In genomic region chr4:148288448-148288847, GRCh38 we compare ENCODE assay signal across 34 cellular contexts.
A peak's percentile ranks its signal among the peaks of the same experiment; 100 is the strongest.
DNase-seq lines count a peak whose midpoint lies in the region; ATAC-seq and TF ChIP-seq lines count a peak whose summit lies in the region.
"Had no signal": no experiment of that assay in that cellular context is flagged by ENCODE, and none has a peak within 500 bp of the region (broad histone marks: within the 10 kb centered on the region; RNA-seq: fewer than 3 reads in every experiment).

No MANE protein-coding gene starts in this region.

- H3K4me3 Mint-ChIP-seq in endodermal cell: no peak overlapping the region
- H3K4me3 Mint-ChIP-seq: activated CD4-positive, alpha-beta T cell treated with anti-CD3 and anti-CD28 coated beads, Interleukin-2, amount 10 ng/mL, durations not matched to agents 24 days and 14 days; activated CD8-positive, alpha-beta memory T cell treated with anti-CD3 and anti-CD28 coated beads, Interleukin-2, amount 10 ng/mL, durations not matched to agents 7 days and 5 days; activated T-cell treated with anti-CD3 and anti-CD28 coated beads, Interleukin-2, amount 50 U/mL, for 72 hours; B cell; CD8-positive, alpha-beta memory T cell; naive thymus-derived CD4-positive, alpha-beta T cell; stimulated activated naive CD8-positive, alpha-beta T cell treated with anti-CD3 and anti-CD28 coated beads, Interleukin-15, amount 100 ng/mL, for 72 hours had no signal

- H4K20me1 ChIP-seq in SK-N-SH (ENCODE audit: insufficient read depth): no peaks in the 10 kb centered on the region

- H3K9me3 Mint-ChIP-seq in endodermal cell: no peaks in the 10 kb centered on the region
- H3K9me3 Mint-ChIP-seq: activated CD4-positive, alpha-beta T cell treated with anti-CD3 and anti-CD28 coated beads, Interleukin-2, amount 10 ng/mL, durations not matched to agents 24 days and 14 days; activated T-cell treated with anti-CD3 and anti-CD28 coated beads, Interleukin-2, amount 50 U/mL, for 72 hours; CD8-positive, alpha-beta memory T cell; naive thymus-derived CD4-positive, alpha-beta T cell; stimulated activated naive CD8-positive, alpha-beta T cell treated with anti-CD3 and anti-CD28 coated beads, Interleukin-15, amount 100 ng/mL, for 72 hours had no signal

- no peaks in the 10 kb centered on the region for H3F3A ChIP-seq in SK-N-SH (replicated peaks; ENCODE audit: insufficient read depth)

- no peak for TF ChIP-seq POLR2A in stomach (IDR thresholded peaks at IDR 0.05)

- no peaks in the 10 kb centered on the region; the same call in 1 of the 2 replicates for H3K9me2 ChIP-seq in SK-N-SH

- no peak for TF ChIP-seq RAD21 in SK-N-SH (IDR thresholded peaks at IDR 0.05; ENCODE audit: low read length)

- 12% methylated on average over 3 of the region's 3 CpGs for WGBS in SK-N-SH (ENCODE audit: low lambda C conversion rate)
- 15 to 52% (median 22%) methylated on average over 3 of the region's 3 CpGs for WGBS in stomach, 5 donors
- WGBS in endodermal cell (ENCODE audit: insufficient coverage in 1 of 2, insufficient read length in 1 of 2), 2 experiments: 50 to 58% methylated on average over 2 to 3 of the region's 3 CpGs

- ATAC-seq in SK-N-SH treated with all-trans-retinoic acid at 6 μM for 48 hours: no peak
- ATAC-seq: activated CD8-positive, alpha-beta memory T cell treated with anti-CD3 and anti-CD28 coated beads, Interleukin-2, amount 10 ng/mL, durations not matched to agents 7 days and 5 days; activated T-cell treated with anti-CD3 and anti-CD28 coated beads, Interleukin-2, amount 50 U/mL, for 72 hours; left lung; naive thymus-derived CD4-positive, alpha-beta T cell; stimulated activated naive CD8-positive, alpha-beta T cell treated with anti-CD3 and anti-CD28 coated beads, Interleukin-15, amount 100 ng/mL, for 72 hours had no signal

- no peak overlapping the region for H3K27ac Mint-ChIP-seq in endodermal cell
- H3K27ac Mint-ChIP-seq: activated CD4-positive, alpha-beta T cell treated with anti-CD3 and anti-CD28 coated beads, Interleukin-2, amount 10 ng/mL, durations not matched to agents 24 days and 14 days; activated CD8-positive, alpha-beta memory T cell treated with anti-CD3 and anti-CD28 coated beads, Interleukin-2, amount 10 ng/mL, durations not matched to agents 7 days and 5 days; activated T-cell treated with anti-CD3 and anti-CD28 coated beads, Interleukin-2, amount 50 U/mL, for 72 hours; B cell; naive thymus-derived CD4-positive, alpha-beta T cell had no signal

- H3K4me3 ChIP-seq in SK-N-SH (ENCODE audit: low read depth in 2 of 2, low read length in 1 of 2): no peak overlapping the region
- H3K4me3 ChIP-seq in SJCRH30: no peak overlapping the region
- no peak overlapping the region for H3K4me3 ChIP-seq in left ventricle myocardium inferior
- H3K4me3 ChIP-seq in stomach: no peak overlapping the region
- no peak overlapping the region for H3K4me3 ChIP-seq in endodermal cell (ENCODE audit: low read length)
- no peak overlapping the region for H3K4me3 ChIP-seq in effector memory CD4-positive, alpha-beta T cell (ENCODE audit: insufficient read depth, low read depth, low read length, poor library complexity, severe bottlenecking)
- H3K4me3 ChIP-seq: breast epithelium, esophagus squamous epithelium, hepatocyte, left lung, PC-9, tibial artery had no signal

- no peaks in the 10 kb centered on the region for H3K9me3 ChIP-seq in SK-N-SH
- H3K9me3 ChIP-seq in SJCRH30 (replicated peaks): no peaks in the 10 kb centered on the region
- H3K9me3 ChIP-seq in left ventricle myocardium inferior (replicated peaks): no peaks in the 10 kb centered on the region
- no peaks in the 10 kb centered on the region for H3K9me3 ChIP-seq in stomach
- H3K9me3 ChIP-seq in endodermal cell (ENCODE audit: control insufficient read depth, low read length): no peaks in the 10 kb centered on the region
- H3K9me3 ChIP-seq in effector memory CD4-positive, alpha-beta T cell (ENCODE audit: control insufficient read depth, low read length): no peaks in the 10 kb centered on the region
- H3K9me3 ChIP-seq: breast epithelium, esophagus squamous epithelium, left lung, tibial artery had no signal

- H3K36me3 ChIP-seq in SK-N-SH (replicated peaks in 1 of 2; ENCODE audit: control insufficient read depth in 1 of 2, insufficient read depth in 2 of 2, low read length in 1 of 2) (no peaks in the 10 kb centered on the region), SJCRH30 (no peaks in the 10 kb centered on the region), left ventricle myocardium inferior (no peaks in the 10 kb centered on the region), stomach (no peaks in the 10 kb centered on the region), endodermal cell (ENCODE audit: control insufficient read depth, insufficient read depth, low read length) (no peaks in the 10 kb centered on the region)
- no peaks in the 10 kb centered on the region for H3K36me3 ChIP-seq in effector memory CD4-positive, alpha-beta T cell (ENCODE audit: control insufficient read depth, insufficient read depth, low read length)
- H3K36me3 ChIP-seq: breast epithelium, esophagus squamous epithelium, left lung, tibial artery, WERI-Rb-1 had no signal

- H3K4me2 ChIP-seq in SK-N-SH: no peak overlapping the region
- H3K4me2 ChIP-seq: hepatocyte, PC-9 had no signal

- no peak for TF ChIP-seq EP300 in SK-N-SH (IDR thresholded peaks at IDR 0.05; ENCODE audit: borderline replicate concordance in 1 of 2, low read depth in 1 of 2, low read length in 1 of 2)
- no peak for TF ChIP-seq EP300 in stomach (IDR thresholded peaks at IDR 0.05)

- POLR2A ChIA-PET in SK-N-SH (lab: Yijun Ruan, JAX): interaction anchor here (0.7 kb wide), 1 partner anchor 206 kb away, joined by 3 read pairs; no protein-coding TSS in a partner anchor

- DNase-seq in SK-N-SH: peak; percentile 16
- DNase-seq in SJCRH30: peak; percentile 24 to 52
- DNase-seq in left ventricle myocardium inferior: peak; percentile 55
- DNase-seq in stomach: peak; percentile 55
- no peak for DNase-seq in endodermal cell
- DNase-seq in SIG-M5 (lab: John Stamatoyannopoulos, UW): no peak
- DNase-seq in effector memory CD4-positive, alpha-beta T cell: no peak
- DNase-seq: activated CD4-positive, alpha-beta T cell treated with anti-CD3 and anti-CD28 coated beads, Interleukin-2, amount 10 ng/mL, durations not matched to agents 24 days and 14 days; activated CD8-positive, alpha-beta memory T cell treated with anti-CD3 and anti-CD28 coated beads, Interleukin-2, amount 10 ng/mL, durations not matched to agents 7 days and 5 days; activated naive CD4-positive, alpha-beta T cell; activated T-cell treated with anti-CD3 and anti-CD28 coated beads, Interleukin-2, amount 50 U/mL, for 72 hours; CD8-positive, alpha-beta memory T cell; cortex of kidney; esophagus squamous epithelium; foreskin melanocyte; GDM1; H7; IMR-90; left lung; naive thymus-derived CD4-positive, alpha-beta T cell; NCI-H1092 treated with DMSO at 0.1 percent for 48 hours; NCI-H187 treated with DMSO at 0.1 percent for 48 hours; NK-92 treated with Interleukin-12 subunit alpha and Interleukin-12 subunit beta, amount 100 ng/mL, for 24 hours; PC-9; SHP77; small intestine; stimulated activated naive CD8-positive, alpha-beta T cell treated with anti-CD3 and anti-CD28 coated beads, Interleukin-15, amount 100 ng/mL, for 72 hours; T1000; tibial artery; WERI-Rb-1 had no signal

- H3K4me1 ChIP-seq in SK-N-SH (ENCODE audit: control insufficient read depth in 1 of 2, insufficient read depth in 2 of 2, low read depth in 1 of 2, low read length in 1 of 2) (peaks cover 0 to 36% of the 10 kb centered on the region in 2 experiments; a peak in 2 of 4 replicates), SJCRH30 (peaks cover 6% of the 10 kb centered on the region; the same call in 1 of the 2 replicates), left ventricle myocardium inferior (peaks cover 69% of the 10 kb centered on the region), stomach (peaks cover 5 to 60% (median 38%) of the 10 kb centered on the region in 4 donors), endodermal cell (ENCODE audit: control insufficient read depth, insufficient read depth, low read length) (no peaks in the 10 kb centered on the region)
- H3K4me1 ChIP-seq in effector memory CD4-positive, alpha-beta T cell (ENCODE audit: control insufficient read depth, insufficient read depth, low read length, poor library complexity, severe bottlenecking): no peaks in the 10 kb centered on the region
- H3K4me1 ChIP-seq: breast epithelium had no signal

- TF ChIP-seq CTCF in SK-N-SH (IDR thresholded peaks at IDR 0.05) (no peak), left ventricle myocardium inferior (IDR thresholded peaks at IDR 0.05; ENCODE audit: borderline replicate concordance) (no peak), stomach (IDR thresholded peaks at IDR 0.05) (no peak), endodermal cell (conservative IDR thresholded peaks at IDR 0.05) (no peak)

- intact Hi-C loops in left ventricle myocardium inferior (cut with micrococcal nuclease): no loop called here
- intact Hi-C loops in stomach (cut with DNase I; ENCODE audit: low total_unique reads): no loop called here

- no peaks in the 10 kb centered on the region for H3K36me3 Mint-ChIP-seq in endodermal cell (ENCODE audit: low read depth)
- H3K36me3 Mint-ChIP-seq: activated CD8-positive, alpha-beta memory T cell treated with anti-CD3 and anti-CD28 coated beads, Interleukin-2, amount 10 ng/mL, durations not matched to agents 7 days and 5 days; CD8-positive, alpha-beta memory T cell had no signal

- CTCF ChIA-PET in SK-N-SH (lab: Yijun Ruan, JAX): no interaction called here

- no peak overlapping the region for H3K9ac ChIP-seq in SK-N-SH
- no peak overlapping the region for H3K9ac ChIP-seq in endodermal cell (ENCODE audit: extremely low read depth, low read length, poor library complexity, severe bottlenecking)

- H3K27me3 Mint-ChIP-seq in endodermal cell (ENCODE audit: insufficient read depth): no peaks in the 10 kb centered on the region
- H3K27me3 Mint-ChIP-seq: activated CD4-positive, alpha-beta T cell treated with anti-CD3 and anti-CD28 coated beads, Interleukin-2, amount 10 ng/mL, durations not matched to agents 24 days and 14 days; activated CD8-positive, alpha-beta memory T cell treated with anti-CD3 and anti-CD28 coated beads, Interleukin-2, amount 10 ng/mL, durations not matched to agents 7 days and 5 days; B cell; CD8-positive, alpha-beta memory T cell; naive thymus-derived CD4-positive, alpha-beta T cell; stimulated activated naive CD8-positive, alpha-beta T cell treated with anti-CD3 and anti-CD28 coated beads, Interleukin-15, amount 100 ng/mL, for 72 hours had no signal

- H3K27me3 ChIP-seq in SK-N-SH (ENCODE audit: insufficient read depth) (no peaks in the 10 kb centered on the region), SJCRH30 (no peaks in the 10 kb centered on the region), left ventricle myocardium inferior (ENCODE audit: low read depth) (no peaks in the 10 kb centered on the region), stomach (no peaks in the 10 kb centered on the region), endodermal cell (ENCODE audit: control insufficient read depth, insufficient read depth, low read length, poor library complexity, severe bottlenecking) (no peaks in the 10 kb centered on the region)
- no peaks in the 10 kb centered on the region for H3K27me3 ChIP-seq in effector memory CD4-positive, alpha-beta T cell (replicated peaks; ENCODE audit: control insufficient read depth, insufficient read depth, low read length, poor library complexity, severe bottlenecking)
- H3K27me3 ChIP-seq: breast epithelium, esophagus squamous epithelium, hepatocyte, left lung, tibial artery had no signal

- H3K79me2 ChIP-seq in SK-N-SH (ENCODE audit: insufficient read depth): no peaks in the 10 kb centered on the region
- H3K79me2 ChIP-seq: hepatocyte had no signal

- no peak overlapping the region for H2AFZ ChIP-seq in SK-N-SH (ENCODE audit: low read depth)
- H2AFZ ChIP-seq: hepatocyte, PC-9 had no signal

- H3K27ac ChIP-seq in SK-N-SH (ENCODE audit: low read depth in 2 of 2, low read length in 1 of 2): peak overlapping the region in 1 of 2 experiments; percentile 99; a peak in 1 of 4 replicates
- H3K27ac ChIP-seq in SJCRH30: no peak overlapping the region
- H3K27ac ChIP-seq in left ventricle myocardium inferior (replicated peaks): peak overlapping the region; percentile 28
- no peak overlapping the region for H3K27ac ChIP-seq in stomach
- no peak overlapping the region for H3K27ac ChIP-seq in endodermal cell (ENCODE audit: low read depth, low read length)
- no peak overlapping the region for H3K27ac ChIP-seq in effector memory CD4-positive, alpha-beta T cell (ENCODE audit: insufficient read depth, low read length, poor library complexity, severe bottlenecking)
- H3K27ac ChIP-seq: breast epithelium, esophagus squamous epithelium, hepatocyte, left lung, PC-9, tibial artery, WERI-Rb-1 had no signal

- peaks cover 5% of the 10 kb centered on the region for H3K4me1 Mint-ChIP-seq in endodermal cell
- H3K4me1 Mint-ChIP-seq: activated CD4-positive, alpha-beta T cell treated with anti-CD3 and anti-CD28 coated beads, Interleukin-2, amount 10 ng/mL, durations not matched to agents 24 days and 14 days; activated CD8-positive, alpha-beta memory T cell treated with anti-CD3 and anti-CD28 coated beads, Interleukin-2, amount 10 ng/mL, durations not matched to agents 7 days and 5 days; B cell had no signal

Comparison
In these comparisons a context has a peak if more than half of its experiments do, and no peak if none do; other contexts are left out.
1. DNase-seq: peak in SK-N-SH (single experiment), SJCRH30 (2 of 2), left ventricle myocardium inferior (single experiment) and stomach (single experiment); none in endodermal cell (single experiment), SIG-M5 (single experiment) and effector memory CD4-positive, alpha-beta T cell (0 of 3).